8 cellular contexts compared by ENCODE assay signal in the genomic region with DNA sequence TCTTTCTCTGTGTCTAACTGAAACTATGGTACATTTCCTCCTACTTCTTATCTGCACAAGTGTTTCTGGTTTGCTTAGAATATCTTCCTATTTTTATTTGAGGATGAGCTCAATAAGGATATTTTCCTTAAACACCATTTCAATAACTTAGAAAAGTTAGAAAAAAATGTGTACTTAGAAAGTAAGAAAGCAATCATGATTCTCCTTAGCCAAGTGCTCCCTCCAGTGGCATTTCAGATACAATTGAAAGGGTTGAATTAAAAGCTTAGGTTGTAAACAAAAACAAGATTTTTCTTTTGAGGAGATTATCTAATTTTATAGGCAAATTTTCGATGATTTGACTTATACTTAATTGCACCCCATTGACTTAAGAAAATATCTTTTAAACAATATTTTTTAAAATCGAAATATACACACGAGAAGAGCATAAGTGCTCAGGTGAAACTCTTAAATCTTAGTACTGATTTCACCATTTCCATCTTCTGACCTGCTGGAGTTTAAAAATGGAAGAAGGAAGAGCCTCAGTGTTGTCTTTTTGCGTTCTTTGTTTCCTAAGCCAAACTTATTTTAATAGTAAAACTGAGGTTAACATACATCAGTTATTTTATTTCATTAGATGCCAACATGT. TPM values are rescaled to one million over a fixed set of nuclear protein-coding genes. Genes with fewer than 3 reads are reported as not detected.
DNase-seq lines count a peak whose midpoint lies in the region; ATAC-seq, FAIRE-seq and TF ChIP-seq lines count a peak whose summit lies in the region.

No MANE protein-coding gene starts in this region.

- no peaks in the 10 kb centered on the region for H3K4me1 ChIP-seq in liver (ENCODE audit: control insufficient read depth in 4 of 4, insufficient read depth in 4 of 4, low read length in 3 of 4)

- H3K27ac ChIP-seq in brain microvascular endothelial cell (no peak overlapping the region), liver (ENCODE audit: low read depth in 1 of 2, low read length in 2 of 2) (no peak overlapping the region)

- in situ Hi-C loops in brain microvascular endothelial cell (cut with HindIII; ENCODE audit: low pct_ligation_motif_present, low sequenced_read_pairs), result loop anchor here (25.0 kb wide), 1 partner anchor 155 kb away; no protein-coding TSS in a partner anchor

- FAIRE-seq in GM19239 (lab: Jason Lieb, UNC), result peak; percentile 88

- no peaks in the 10 kb centered on the region for H3K4me1 Mint-ChIP-seq in activated CD4-positive, alpha-beta memory T cell treated with anti-CD3 and anti-CD28 coated beads, Interleukin-2, amount 10 ng/mL, durations not matched to agents 7 days and 5 days

- H3K9me3 Mint-ChIP-seq in activated CD4-positive, alpha-beta memory T cell treated with anti-CD3 and anti-CD28 coated beads, Interleukin-2, amount 10 ng/mL, durations not matched to agents 7 days and 5 days, result no peaks in the 10 kb centered on the region

- 13% methylated on average over 4 of the region's 4 CpGs for WGBS in liver

- TF ChIP-seq CTCF in brain microvascular endothelial cell (IDR thresholded peaks at IDR 0.05; ENCODE audit: low read depth, low read length, missing control alignments), result peak; percentile 51
- TF ChIP-seq CTCF in liver (IDR thresholded peaks at IDR 0.05; ENCODE audit: low read depth, low read length, missing input control), result peak; percentile 73

- H3K4me3 ChIP-seq in brain microvascular endothelial cell (ENCODE audit: low read depth, low read length), result no peak overlapping the region
- no peak overlapping the region for H3K4me3 ChIP-seq in liver (ENCODE audit: low read depth in 1 of 3, low read length in 3 of 3)

- ATAC-seq in HG02970 (IDR thresholded peaks at IDR 0.05; ENCODE audit: low FRiP score, unreplicated experiment) (no peak), HG02938 (IDR thresholded peaks at IDR 0.05; ENCODE audit: unreplicated experiment) (no peak)

- no peak overlapping the region for H3K27ac Mint-ChIP-seq in activated CD4-positive, alpha-beta memory T cell treated with anti-CD3 and anti-CD28 coated beads, Interleukin-2, amount 10 ng/mL, durations not matched to agents 7 days and 5 days

- CTCF ChIA-PET in activated CD4-positive, alpha-beta memory T cell treated with anti-CD3 and anti-CD28 coated beads, Interleukin-2, amount 10 ng/mL, durations not matched to agents 7 days and 5 days (lab: Charles Lee), result interaction anchor here (1.0 to 1.8 kb wide), 7 partner anchors 8 to 209 kb away, joined by 3 to 15 read pairs (median 5); no protein-coding TSS in a partner anchor

- POLR2A ChIA-PET in activated CD4-positive, alpha-beta memory T cell treated with anti-CD3 and anti-CD28 coated beads, Interleukin-2, amount 10 ng/mL, durations not matched to agents 7 days and 5 days (lab: Charles Lee), result no interaction called here

- H3K27me3 Mint-ChIP-seq in activated CD4-positive, alpha-beta memory T cell treated with anti-CD3 and anti-CD28 coated beads, Interleukin-2, amount 10 ng/mL, durations not matched to agents 7 days and 5 days, result peaks cover 26% of the 10 kb centered on the region

- H3K27me3 ChIP-seq in brain microvascular endothelial cell (replicated peaks), result no peaks in the 10 kb centered on the region
- H3K27me3 ChIP-seq in liver (ENCODE audit: control insufficient read depth in 4 of 4, insufficient read depth in 4 of 4, low read length in 3 of 4), result no peaks in the 10 kb centered on the region

- H3K4me3 Mint-ChIP-seq in activated CD4-positive, alpha-beta memory T cell treated with anti-CD3 and anti-CD28 coated beads, Interleukin-2, amount 10 ng/mL, durations not matched to agents 7 days and 5 days, result no peak overlapping the region

- no peaks in the 10 kb centered on the region for H3K9me3 ChIP-seq in liver (ENCODE audit: control insufficient read depth in 4 of 4, low read length in 3 of 4)

- H3K9ac ChIP-seq in liver (ENCODE audit: low read depth in 1 of 2, low read length in 2 of 2), result no peak overlapping the region

- DNase-seq in CD1c-positive myeloid dendritic cell (ENCODE audit: extremely low spot score) (peak; percentile 66), GM19239 (ENCODE audit: insufficient read length, low spot score) (no peak), NCI-H526 (lab: John Stamatoyannopoulos, UW) (peak; percentile 14 to 61), brain microvascular endothelial cell (peak; percentile 44)
- no peak for DNase-seq in activated CD4-positive, alpha-beta memory T cell treated with anti-CD3 and anti-CD28 coated beads, Interleukin-2, amount 10 ng/mL, durations not matched to agents 7 days and 5 days

- TF ChIP-seq RAD21 in liver (IDR thresholded peaks at IDR 0.05), result peak; percentile 96 to 99

- no peaks in the 10 kb centered on the region for H3K36me3 Mint-ChIP-seq in activated CD4-positive, alpha-beta memory T cell treated with anti-CD3 and anti-CD28 coated beads, Interleukin-2, amount 10 ng/mL, durations not matched to agents 7 days and 5 days (ENCODE audit: low read depth)

- H3K36me3 ChIP-seq in brain microvascular endothelial cell (replicated peaks) (no peaks in the 10 kb centered on the region), liver (ENCODE audit: control insufficient read depth in 4 of 4, insufficient read depth in 3 of 4, low read depth in 1 of 4, low read length in 3 of 4) (no peaks in the 10 kb centered on the region)

TF ChIP-seq in liver, 16 proteins besides CTCF, POLR2A, EP300 and RAD21:
- no peak for TF ChIP-seq HNF4G (IDR thresholded peaks at IDR 0.05)
- no peak for TF ChIP-seq YY1 (IDR thresholded peaks at IDR 0.05)

RNA-seq across cellular contexts. Expression of a gene that starts 26.9 kb away (rescaled TPM):
- total RNA-seq in liver, result not detected
- not detected for polyA plus RNA-seq in liver
- total RNA-seq in activated CD4-positive, alpha-beta memory T cell treated with anti-CD3 and anti-CD28 coated beads, Interleukin-2, amount 10 ng/mL, durations not matched to agents 7 days and 5 days, result not detected

RNA-seq across cellular contexts. Expression of a gene that starts 50.8 kb away (rescaled TPM):
- 100 to 1,000 TPM; 277 to 605 TPM for total RNA-seq in liver
- polyA plus RNA-seq in liver, result 1,000 to 10,000 TPM; 1,639 to 2,022 TPM
- 10 to 100 TPM; 20.4 to 21.9 TPM for total RNA-seq in activated CD4-positive, alpha-beta memory T cell treated with anti-CD3 and anti-CD28 coated beads, Interleukin-2, amount 10 ng/mL, durations not matched to agents 7 days and 5 days

Comparison
In these comparisons a context has a peak if more than half of its experiments do, and no peak if none do; other contexts are left out.
1. DNase-seq: peak in CD1c-positive myeloid dendritic cell (single experiment), NCI-H526 (2 of 2) and brain microvascular endothelial cell (single experiment); none in GM19239 (single experiment) and activated CD4-positive, alpha-beta memory T cell treated with anti-CD3 and anti-CD28 coated beads, Interleukin-2, amount 10 ng/mL, durations not matched to agents 7 days and 5 days (single experiment).
2. RNA of a gene that starts 50.8 kb away (total RNA-seq): 277 to 605 TPM in liver; 20.4 to 21.9 TPM in activated CD4-positive, alpha-beta memory T cell treated with anti-CD3 and anti-CD28 coated beads, Interleukin-2, amount 10 ng/mL, durations not matched to agents 7 days and 5 days; every median in the first group is over 10 times any median in the second.